1 cellular context compared by ENCODE assay signal in the genomic region with DNA sequence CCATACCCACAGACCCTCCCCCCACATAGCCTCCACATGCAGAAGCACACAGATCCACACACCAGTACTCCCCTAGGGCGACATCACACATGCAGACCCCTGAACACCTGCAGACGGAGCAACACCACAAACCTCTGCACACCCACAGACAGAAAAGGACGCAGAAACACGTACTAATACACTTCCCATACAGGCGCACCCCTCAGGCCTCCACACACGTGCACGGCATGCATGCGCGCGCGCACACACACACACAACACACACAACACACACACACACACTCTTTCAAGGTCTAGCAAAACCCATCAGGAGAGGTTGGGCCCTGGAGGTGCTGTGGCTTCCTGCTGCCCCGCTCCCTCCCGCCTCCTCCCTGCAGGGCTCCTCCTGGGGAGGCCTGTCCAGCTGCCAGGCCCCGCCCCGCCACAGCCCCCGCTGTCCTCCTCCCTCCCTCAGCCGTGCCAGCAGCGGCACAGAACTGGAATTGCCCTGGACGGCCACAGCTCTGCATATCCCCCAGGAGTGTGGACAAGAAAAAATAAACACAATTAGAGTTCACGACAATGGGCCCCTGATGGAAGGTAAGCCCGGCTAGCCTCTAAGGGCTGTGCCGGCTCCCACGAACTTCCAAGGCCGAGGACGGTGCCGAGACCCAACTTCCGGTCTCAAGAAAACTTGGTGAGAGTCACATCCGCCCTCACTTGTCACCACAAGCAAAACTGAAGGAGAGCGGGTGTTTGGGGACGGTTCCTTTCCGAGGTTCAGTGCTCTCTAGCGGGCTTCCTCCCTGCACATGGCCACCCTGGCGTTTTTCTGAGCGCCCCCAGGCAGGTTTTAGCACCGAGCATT.
TF ChIP-seq lines count a peak whose summit lies in the region.

No MANE protein-coding gene starts in this region.

TF ChIP-seq in HepG2, 621 proteins besides CTCF, POLR2A, EP300 and RAD21 (continued from another document and continues in another):
- TF ChIP-seq ZNF263 (CRISPR knock-in tag; IDR thresholded peaks at IDR 0.05) (peak; percentile 83), JUN (CRISPR knock-in tag; IDR thresholded peaks at IDR 0.05) (peak; percentile 53; the same call in 1 of the 2 replicates), CEBPG (CRISPR knock-in tag; IDR thresholded peaks at IDR 0.05) (no peak), TEF (CRISPR knock-in tag; IDR thresholded peaks at IDR 0.05) (no peak), THYN1 (CRISPR knock-in tag; IDR thresholded peaks at IDR 0.05; ENCODE audit: borderline replicate concordance, low read depth) (no peak), ZNF652 (CRISPR knock-in tag; IDR thresholded peaks at IDR 0.05; ENCODE audit: borderline replicate concordance, low read depth) (peak; percentile 33; the same call in 1 of the 2 replicates), CBX5 (CRISPR knock-in tag; IDR thresholded peaks at IDR 0.05; ENCODE audit: borderline replicate concordance) (no peak), PPARG (CRISPR knock-in tag; conservative IDR thresholded peaks at IDR 0.05) (0 out of 2 replicates have a peak, but pooled peaks have one; percentile 39), ZNF446 (CRISPR knock-in tag; IDR thresholded peaks at IDR 0.05) (peak; percentile 92; the same call in 1 of the 2 replicates), MBD4 (IDR thresholded peaks at IDR 0.05; ENCODE audit: borderline replicate concordance, low read length) (no peak), ZNF10 (CRISPR knock-in tag; IDR thresholded peaks at IDR 0.05; ENCODE audit: borderline replicate concordance, low read depth) (no peak), ARHGAP35 (CRISPR knock-in tag; IDR thresholded peaks at IDR 0.05; ENCODE audit: borderline replicate concordance) (peak; percentile 48; the same call in 1 of the 2 replicates), RBM22 (optimal IDR thresholded peaks at IDR 0.05; ENCODE audit: low read length) (no peak), NKX3-1 (CRISPR knock-in tag; IDR thresholded peaks at IDR 0.05) (peak; percentile 76; the same call in 1 of the 2 replicates), ELK4 (CRISPR knock-in tag; IDR thresholded peaks at IDR 0.05; ENCODE audit: borderline replicate concordance) (no peak), ZNF451 (CRISPR knock-in tag; IDR thresholded peaks at IDR 0.05) (peak; percentile 84; the same call in 1 of the 2 replicates), TGIF2 (CRISPR knock-in tag; IDR thresholded peaks at IDR 0.05) (peak; percentile 73; the same call in 1 of the 2 replicates), HES4 (CRISPR knock-in tag; IDR thresholded peaks at IDR 0.05; ENCODE audit: borderline replicate concordance) (peak; percentile 89), ZNF7 (CRISPR knock-in tag; IDR thresholded peaks at IDR 0.05) (no peak), ZFP36 (IDR thresholded peaks at IDR 0.05; ENCODE audit: borderline replicate concordance, low read depth, low read length, partially characterized antibody) (no peak), SNAPC5 (CRISPR knock-in tag; IDR thresholded peaks at IDR 0.05; ENCODE audit: borderline replicate concordance) (peak; percentile 80), MAFG (CRISPR knock-in tag; IDR thresholded peaks at IDR 0.05) (no peak), CREB1 (IDR thresholded peaks at IDR 0.05) (no peak), CREB1 (CRISPR knock-in tag; IDR thresholded peaks at IDR 0.05) (no peak; the same call in 1 of the 2 replicates), FOXA1 (IDR thresholded peaks at IDR 0.05) (no peak), FOXA1 (CRISPR knock-in tag; IDR thresholded peaks at IDR 0.05) (peak; percentile 33; the same call in 1 of the 2 replicates), ZNF136 (CRISPR knock-in tag; IDR thresholded peaks at IDR 0.05; ENCODE audit: low read depth) (peak; percentile 96; the same call in 1 of the 2 replicates), ZNF687 (CRISPR knock-in tag; IDR thresholded peaks at IDR 0.05) (peak; percentile 98), ZNF547 (CRISPR knock-in tag; IDR thresholded peaks at IDR 0.05) (peak; percentile 91; the same call in 1 of the 2 replicates), ZBTB8A (CRISPR knock-in tag; IDR thresholded peaks at IDR 0.05; ENCODE audit: borderline replicate concordance, low read depth) (no peak), ZC3H13 (CRISPR knock-in tag; IDR thresholded peaks at IDR 0.05) (peak; percentile 50; the same call in 1 of the 2 replicates), DPF2 (CRISPR knock-in tag; IDR thresholded peaks at IDR 0.05; ENCODE audit: borderline replicate concordance, low read depth) (peak; percentile 46; the same call in 1 of the 2 replicates), XRCC5 (optimal IDR thresholded peaks at IDR 0.05; ENCODE audit: low read length) (no peak), TSC22D2 (CRISPR knock-in tag; IDR thresholded peaks at IDR 0.05; ENCODE audit: borderline replicate concordance) (no peak), SNAPC2 (CRISPR knock-in tag; IDR thresholded peaks at IDR 0.05) (0 out of 2 replicates have a peak, but pooled peaks have one; percentile 46), DNMT1 (CRISPR knock-in tag; IDR thresholded peaks at IDR 0.05) (no peak)
- TF ChIP-seq, protein P1, sequence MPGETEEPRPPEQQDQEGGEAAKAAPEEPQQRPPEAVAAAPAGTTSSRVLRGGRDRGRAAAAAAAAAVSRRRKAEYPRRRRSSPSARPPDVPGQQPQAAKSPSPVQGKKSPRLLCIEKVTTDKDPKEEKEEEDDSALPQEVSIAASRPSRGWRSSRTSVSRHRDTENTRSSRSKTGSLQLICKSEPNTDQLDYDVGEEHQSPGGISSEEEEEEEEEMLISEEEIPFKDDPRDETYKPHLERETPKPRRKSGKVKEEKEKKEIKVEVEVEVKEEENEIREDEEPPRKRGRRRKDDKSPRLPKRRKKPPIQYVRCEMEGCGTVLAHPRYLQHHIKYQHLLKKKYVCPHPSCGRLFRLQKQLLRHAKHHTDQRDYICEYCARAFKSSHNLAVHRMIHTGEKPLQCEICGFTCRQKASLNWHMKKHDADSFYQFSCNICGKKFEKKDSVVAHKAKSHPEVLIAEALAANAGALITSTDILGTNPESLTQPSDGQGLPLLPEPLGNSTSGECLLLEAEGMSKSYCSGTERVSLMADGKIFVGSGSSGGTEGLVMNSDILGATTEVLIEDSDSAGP (CRISPR knock-in tag; IDR thresholded peaks at IDR 0.05; ENCODE audit: borderline replicate concordance) = peak; percentile 85
- TF ChIP-seq, protein P2, sequence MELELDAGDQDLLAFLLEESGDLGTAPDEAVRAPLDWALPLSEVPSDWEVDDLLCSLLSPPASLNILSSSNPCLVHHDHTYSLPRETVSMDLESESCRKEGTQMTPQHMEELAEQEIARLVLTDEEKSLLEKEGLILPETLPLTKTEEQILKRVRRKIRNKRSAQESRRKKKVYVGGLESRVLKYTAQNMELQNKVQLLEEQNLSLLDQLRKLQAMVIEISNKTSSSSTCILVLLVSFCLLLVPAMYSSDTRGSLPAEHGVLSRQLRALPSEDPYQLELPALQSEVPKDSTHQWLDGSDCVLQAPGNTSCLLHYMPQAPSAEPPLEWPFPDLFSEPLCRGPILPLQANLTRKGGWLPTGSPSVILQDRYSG (CRISPR knock-in tag; IDR thresholded peaks at IDR 0.05) = no peak
- TF ChIP-seq, protein P3, sequence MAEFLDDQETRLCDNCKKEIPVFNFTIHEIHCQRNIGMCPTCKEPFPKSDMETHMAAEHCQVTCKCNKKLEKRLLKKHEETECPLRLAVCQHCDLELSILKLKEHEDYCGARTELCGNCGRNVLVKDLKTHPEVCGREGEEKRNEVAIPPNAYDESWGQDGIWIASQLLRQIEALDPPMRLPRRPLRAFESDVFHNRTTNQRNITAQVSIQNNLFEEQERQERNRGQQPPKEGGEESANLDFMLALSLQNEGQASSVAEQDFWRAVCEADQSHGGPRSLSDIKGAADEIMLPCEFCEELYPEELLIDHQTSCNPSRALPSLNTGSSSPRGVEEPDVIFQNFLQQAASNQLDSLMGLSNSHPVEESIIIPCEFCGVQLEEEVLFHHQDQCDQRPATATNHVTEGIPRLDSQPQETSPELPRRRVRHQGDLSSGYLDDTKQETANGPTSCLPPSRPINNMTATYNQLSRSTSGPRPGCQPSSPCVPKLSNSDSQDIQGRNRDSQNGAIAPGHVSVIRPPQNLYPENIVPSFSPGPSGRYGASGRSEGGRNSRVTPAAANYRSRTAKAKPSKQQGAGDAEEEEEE (CRISPR knock-in tag; IDR thresholded peaks at IDR 0.05; ENCODE audit: borderline replicate concordance) = peak; percentile 95; the same call in 1 of the 2 replicates
- TF ChIP-seq, protein P4, sequence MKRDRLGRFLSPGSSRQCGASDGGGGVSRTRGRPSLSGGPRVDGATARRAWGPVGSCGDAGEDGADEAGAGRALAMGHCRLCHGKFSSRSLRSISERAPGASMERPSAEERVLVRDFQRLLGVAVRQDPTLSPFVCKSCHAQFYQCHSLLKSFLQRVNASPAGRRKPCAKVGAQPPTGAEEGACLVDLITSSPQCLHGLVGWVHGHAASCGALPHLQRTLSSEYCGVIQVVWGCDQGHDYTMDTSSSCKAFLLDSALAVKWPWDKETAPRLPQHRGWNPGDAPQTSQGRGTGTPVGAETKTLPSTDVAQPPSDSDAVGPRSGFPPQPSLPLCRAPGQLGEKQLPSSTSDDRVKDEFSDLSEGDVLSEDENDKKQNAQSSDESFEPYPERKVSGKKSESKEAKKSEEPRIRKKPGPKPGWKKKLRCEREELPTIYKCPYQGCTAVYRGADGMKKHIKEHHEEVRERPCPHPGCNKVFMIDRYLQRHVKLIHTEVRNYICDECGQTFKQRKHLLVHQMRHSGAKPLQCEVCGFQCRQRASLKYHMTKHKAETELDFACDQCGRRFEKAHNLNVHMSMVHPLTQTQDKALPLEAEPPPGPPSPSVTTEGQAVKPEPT (CRISPR knock-in tag; IDR thresholded peaks at IDR 0.05; ENCODE audit: low read depth) = no peak
- TF ChIP-seq, protein P5, sequence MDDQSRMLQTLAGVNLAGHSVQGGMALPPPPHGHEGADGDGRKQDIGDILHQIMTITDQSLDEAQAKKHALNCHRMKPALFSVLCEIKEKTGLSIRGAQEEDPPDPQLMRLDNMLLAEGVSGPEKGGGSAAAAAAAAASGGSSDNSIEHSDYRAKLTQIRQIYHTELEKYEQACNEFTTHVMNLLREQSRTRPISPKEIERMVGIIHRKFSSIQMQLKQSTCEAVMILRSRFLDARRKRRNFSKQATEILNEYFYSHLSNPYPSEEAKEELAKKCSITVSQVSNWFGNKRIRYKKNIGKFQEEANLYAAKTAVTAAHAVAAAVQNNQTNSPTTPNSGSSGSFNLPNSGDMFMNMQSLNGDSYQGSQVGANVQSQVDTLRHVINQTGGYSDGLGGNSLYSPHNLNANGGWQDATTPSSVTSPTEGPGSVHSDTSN (CRISPR knock-in tag; IDR thresholded peaks at IDR 0.05; ENCODE audit: borderline replicate concordance) = no peak
- TF ChIP-seq, protein P6, sequence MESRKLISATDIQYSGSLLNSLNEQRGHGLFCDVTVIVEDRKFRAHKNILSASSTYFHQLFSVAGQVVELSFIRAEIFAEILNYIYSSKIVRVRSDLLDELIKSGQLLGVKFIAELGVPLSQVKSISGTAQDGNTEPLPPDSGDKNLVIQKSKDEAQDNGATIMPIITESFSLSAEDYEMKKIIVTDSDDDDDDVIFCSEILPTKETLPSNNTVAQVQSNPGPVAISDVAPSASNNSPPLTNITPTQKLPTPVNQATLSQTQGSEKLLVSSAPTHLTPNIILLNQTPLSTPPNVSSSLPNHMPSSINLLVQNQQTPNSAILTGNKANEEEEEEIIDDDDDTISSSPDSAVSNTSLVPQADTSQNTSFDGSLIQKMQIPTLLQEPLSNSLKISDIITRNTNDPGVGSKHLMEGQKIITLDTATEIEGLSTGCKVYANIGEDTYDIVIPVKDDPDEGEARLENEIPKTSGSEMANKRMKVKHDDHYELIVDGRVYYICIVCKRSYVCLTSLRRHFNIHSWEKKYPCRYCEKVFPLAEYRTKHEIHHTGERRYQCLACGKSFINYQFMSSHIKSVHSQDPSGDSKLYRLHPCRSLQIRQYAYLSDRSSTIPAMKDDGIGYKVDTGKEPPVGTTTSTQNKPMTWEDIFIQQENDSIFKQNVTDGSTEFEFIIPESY (CRISPR knock-in tag; IDR thresholded peaks at IDR 0.05) = no peak
